8 cellular contexts compared by ENCODE assay signal in genomic region chr4:24980064-24980690, GRCh38. TPM values are rescaled to one million over a fixed set of nuclear protein-coding genes. Genes with fewer than 3 reads are reported as not detected.
DNase-seq lines count a peak whose midpoint lies in the region; ATAC-seq and TF ChIP-seq lines count a peak whose summit lies in the region.

No MANE protein-coding gene starts in this region.

- peak overlapping the region; percentile 54 for H3K27ac ChIP-seq in substantia nigra (ENCODE audit: low read depth, low read length, poor library complexity, severe bottlenecking)

- H3K9me3 ChIP-seq in NT2/D1 (ENCODE audit: insufficient read depth, low read length), result no peaks in the 10 kb centered on the region

- no peaks in the 10 kb centered on the region for H3K9me3 Mint-ChIP-seq in activated T-cell treated with anti-CD3 and anti-CD28 coated beads, Interleukin-2, amount 50 U/mL, for 4 hours
- H3K9me3 Mint-ChIP-seq in nephron, result no peaks in the 10 kb centered on the region

- peak overlapping the region; percentile 16 to 59 (median 41) for H3K27ac Mint-ChIP-seq in nephron

- no peaks in the 10 kb centered on the region for H3K36me3 ChIP-seq in NT2/D1 (ENCODE audit: insufficient read depth, insufficient read length, low read length)

- no peak overlapping the region for H3K9ac ChIP-seq in NT2/D1 (ENCODE audit: insufficient read length, low read depth)

- peaks cover 18% of the 10 kb centered on the region for H3K27me3 Mint-ChIP-seq in activated T-cell treated with anti-CD3 and anti-CD28 coated beads, Interleukin-2, amount 50 U/mL, for 4 hours (ENCODE audit: low read depth)
- H3K27me3 Mint-ChIP-seq in nephron (ENCODE audit: low read depth), result peaks cover 23% of the 10 kb centered on the region

- no peaks in the 10 kb centered on the region for H3K4me1 ChIP-seq in NT2/D1 (ENCODE audit: insufficient read depth, insufficient read length)

- H3K4me3 Mint-ChIP-seq in activated T-cell treated with anti-CD3 and anti-CD28 coated beads, Interleukin-2, amount 50 U/mL, for 4 hours, result no peak overlapping the region
- H3K4me3 Mint-ChIP-seq in nephron, result peak overlapping the region; percentile 5 to 46 (median 45)

- peak; percentile 72 for ATAC-seq in HG03460 (IDR thresholded peaks at IDR 0.05; ENCODE audit: unreplicated experiment)
- peak; percentile 52 to 70 for ATAC-seq in activated T-cell treated with anti-CD3 and anti-CD28 coated beads, Interleukin-2, amount 50 U/mL, for 4 hours

- DNase-seq in NCI-H510A treated with DMSO at 0.1 percent for 48 hours (lab: John Stamatoyannopoulos, UW) (peak; percentile 68), NCI-H510A (lab: John Stamatoyannopoulos, UW) (no peak), NT2/D1 (ENCODE audit: low read depth, low spot score) (peak; percentile 73), fibroblast of mammary gland (ENCODE audit: low read depth) (peak; percentile 89), substantia nigra (lab: John Stamatoyannopoulos, UW) (peak in 33 of 49 donors; percentile 3 to 60 (median 16))
- DNase-seq in activated T-cell treated with anti-CD3 and anti-CD28 coated beads, Interleukin-2, amount 50 U/mL, for 4 hours, result peak; percentile 12

- TF ChIP-seq CTCF in fibroblast of mammary gland (conservative IDR thresholded peaks at IDR 0.05; ENCODE audit: control insufficient read depth, insufficient read depth, low read depth, low read length) (peak; percentile 96), nephron (IDR thresholded peaks at IDR 0.05; ENCODE audit: unreplicated experiment in 3 of 3) (peak; percentile 89 to 91 (median 89))

- no peak overlapping the region for H3K4me3 ChIP-seq in NT2/D1 (ENCODE audit: insufficient read length, low read depth)
- peak overlapping the region; percentile 29 for H3K4me3 ChIP-seq in fibroblast of mammary gland (ENCODE audit: control insufficient read depth, low read depth, low read length)

- peaks cover 5% of the 10 kb centered on the region for H3K4me1 Mint-ChIP-seq in activated T-cell treated with anti-CD3 and anti-CD28 coated beads, Interleukin-2, amount 50 U/mL, for 4 hours (ENCODE audit: low read depth)
- peaks cover 44% of the 10 kb centered on the region for H3K4me1 Mint-ChIP-seq in nephron

- no peaks in the 10 kb centered on the region for H3K36me3 Mint-ChIP-seq in activated T-cell treated with anti-CD3 and anti-CD28 coated beads, Interleukin-2, amount 50 U/mL, for 4 hours (ENCODE audit: insufficient read depth)
- H3K36me3 Mint-ChIP-seq in nephron (ENCODE audit: low read depth), result no peaks in the 10 kb centered on the region

- peaks cover 14% of the 10 kb centered on the region for H3K27me3 ChIP-seq in NT2/D1 (ENCODE audit: insufficient read depth, insufficient read length)

RNA-seq across cellular contexts. Expression of gene LGI2, which starts 50.6 kb away (rescaled TPM):
- total RNA-seq in activated T-cell treated with anti-CD3 and anti-CD28 coated beads, Interleukin-2, amount 50 U/mL, for 4 hours, result not detected
